Comparison of ENCODE assay signal across 8 cellular contexts in the genomic region with DNA sequence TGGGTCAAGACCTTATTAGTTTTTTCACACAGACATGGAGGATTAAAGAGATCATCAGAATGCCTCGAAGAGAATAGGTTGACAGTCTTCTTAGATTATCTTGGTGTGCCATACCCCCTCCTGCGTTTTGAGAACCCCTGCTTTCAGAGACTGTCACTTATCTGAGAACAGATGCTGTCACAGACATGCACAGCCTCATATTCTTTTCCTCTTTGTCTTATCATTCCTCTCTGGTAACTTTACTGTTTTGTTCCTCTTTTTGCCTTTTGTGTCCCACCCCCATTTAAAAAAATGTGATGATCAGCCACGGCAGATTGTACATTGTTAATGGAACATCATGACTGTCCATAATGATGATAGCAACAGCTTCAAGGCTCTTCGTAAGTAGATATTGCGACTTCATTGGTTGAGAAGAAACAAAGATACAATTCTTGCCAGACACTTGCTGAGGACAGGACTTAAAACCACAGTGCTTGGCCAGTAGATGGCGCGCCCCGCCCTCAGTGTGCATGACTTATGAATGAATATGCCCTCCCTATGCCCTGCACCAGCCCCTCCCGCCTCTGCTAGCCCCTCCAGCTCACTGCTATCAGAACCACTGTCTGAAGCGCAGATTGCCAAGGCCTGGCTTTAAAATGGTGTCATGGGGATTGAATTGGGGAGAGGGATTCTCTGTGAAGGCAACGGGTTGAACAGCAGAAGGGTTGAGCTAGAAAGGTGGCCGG. TPM values are rescaled to one million over a fixed set of nuclear protein-coding genes. Genes with fewer than 3 reads are reported as not detected.
DNase-seq lines count a peak whose midpoint lies in the region; ATAC-seq and TF ChIP-seq lines count a peak whose summit lies in the region.

No MANE protein-coding gene starts in this region.

- peak; percentile 40 for ATAC-seq in GM19043 (IDR thresholded peaks at IDR 0.05; ENCODE audit: low read depth, unreplicated experiment)

- peak; percentile 93 for TF ChIP-seq CTCF in RWPE1 (conservative IDR thresholded peaks at IDR 0.05; ENCODE audit: low read depth)
- peak; percentile 91 for TF ChIP-seq CTCF in fibroblast of mammary gland (conservative IDR thresholded peaks at IDR 0.05; ENCODE audit: control insufficient read depth, insufficient read depth, low read depth, low read length)
- TF ChIP-seq CTCF in stomach (IDR thresholded peaks at IDR 0.05) = peak in 5 of 7 experiments; percentile 72 to 80 (median 77)

- peak overlapping the region; percentile 27 for H2AFZ ChIP-seq in neuron (ENCODE audit: low read depth, low read length)

- DNase-seq in AG08396 (ENCODE audit: low spot score) (peak; percentile 79), M059J (ENCODE audit: low read depth) (peak; percentile 73), RWPE1 (ENCODE audit: low spot score) (peak; percentile 67), activated T-helper 1 cell treated with Interleukin-2 at 50 U/mL for 16 hours (ENCODE audit: low read depth) (peak; percentile 76), fibroblast of mammary gland (ENCODE audit: low read depth) (peak; percentile 85), stomach (peak; percentile 92)

- H3K4me3 ChIP-seq in fibroblast of mammary gland (ENCODE audit: control insufficient read depth, low read depth, low read length) (no peak overlapping the region), neuron (ENCODE audit: low read length) (no peak overlapping the region), stomach (no peak overlapping the region)

- H3K9me3 ChIP-seq in neuron (ENCODE audit: low read length) (no peaks in the 10 kb centered on the region), stomach (no peaks in the 10 kb centered on the region)

- no peak for TF ChIP-seq EP300 in stomach (IDR thresholded peaks at IDR 0.05)

- intact Hi-C loops in stomach (cut with DNase I; ENCODE audit: low total_unique reads) = loop anchor here (5.0 to 10.0 kb wide), 2 partner anchors 103 to 320 kb away; no protein-coding TSS in a partner anchor

- CTCF ChIA-PET in RWPE1 (lab: Yijun Ruan, JAX) = interaction anchor here (0.5 to 2.8 kb wide), 9 partner anchors 37 to 374 kb away, joined by 3 to 19 read pairs (median 3); no protein-coding TSS in a partner anchor

- WGBS in stomach, 5 donors = 9 to 15% (median 13%) methylated on average over 12 of the region's 12 CpGs

- POLR2A ChIA-PET in RWPE1 (lab: Yijun Ruan, JAX; ENCODE audit: low non-redundant PET) = no interaction called here

- peaks cover 23% of the 10 kb centered on the region for H3K4me1 ChIP-seq in neuron (ENCODE audit: insufficient read depth, low read length)
- peaks cover 8 to 32% (median 17%) of the 10 kb centered on the region in 4 donors for H3K4me1 ChIP-seq in stomach

- peak overlapping the region; percentile 1; the same call in 1 of the 2 replicates for H3K27ac ChIP-seq in RWPE1
- H3K27ac ChIP-seq in stomach = peak overlapping the region in 1 of 5 donors; percentile 17

- TF ChIP-seq POLR2A in stomach (IDR thresholded peaks at IDR 0.05) = no peak

- no peaks in the 10 kb centered on the region for H3K36me3 ChIP-seq in neuron (ENCODE audit: insufficient read depth, low read length)
- no peaks in the 10 kb centered on the region for H3K36me3 ChIP-seq in stomach

- H3K27me3 ChIP-seq in neuron (ENCODE audit: insufficient read depth, low read length) = no peaks in the 10 kb centered on the region
- H3K27me3 ChIP-seq in stomach = no peaks in the 10 kb centered on the region

RNA-seq across cellular contexts. Expression of a gene that starts 2.6 kb away (rescaled TPM):
- 3.2 and 4.0 TPM in 2 replicates for total RNA-seq in M059J (2014; rRNA removed; shearing (Covaris generic))
- 10 to 100 TPM in 4 of 5 donors, 1 to 10 TPM in 1; 2.3 to 25.3 (median 17.4) TPM for total RNA-seq in stomach
- polyA plus RNA-seq in stomach = 10 to 100 TPM in 2 of 3 donors, 1 to 10 TPM in 1; 9.3 to 13.6 (median 13.0) TPM

RNA-seq across cellular contexts. Expression of a gene that starts 8.1 kb away (rescaled TPM):
- total RNA-seq in M059J (2014; rRNA removed; shearing (Covaris generic)) = 33.4 and 54.0 TPM in 2 replicates
- total RNA-seq in stomach = 10 to 100 TPM in 4 of 5 donors, 1 to 10 TPM in 1; 4.9 to 44.6 (median 17.9) TPM
- polyA plus RNA-seq in stomach = 10 to 100 TPM; 14.6 to 19.4 (median 16.9) TPM
